ENCODE assay signal across 16 cellular contexts in genomic region chr19:54937926-54938325, GRCh38. TPM values are rescaled to one million over a fixed set of nuclear protein-coding genes. Genes with fewer than 3 reads are reported as not detected.
DNase-seq lines count a peak whose midpoint lies in the region; ATAC-seq lines count a peak whose summit lies in the region.
"Had no signal": no experiment of that assay in that cellular context is flagged by ENCODE, and none has a peak within 500 bp of the region (broad histone marks: within the 10 kb centered on the region; RNA-seq: fewer than 3 reads in every experiment).

No MANE protein-coding gene starts in this region.

- no peaks in the 10 kb centered on the region for H3K9me3 ChIP-seq in BLaER1
- H3K9me3 ChIP-seq: gastroesophageal sphincter had no signal

- H3K36me3 ChIP-seq in BLaER1, result no peaks in the 10 kb centered on the region
- H3K36me3 ChIP-seq: cardiac muscle cell, gastroesophageal sphincter had no signal

- H3K27ac Mint-ChIP-seq in activated CD4-positive, alpha-beta memory T cell treated with anti-CD3 and anti-CD28 coated beads for 36 hours, result no peak overlapping the region
- H3K27ac Mint-ChIP-seq: activated T-helper 2 cell treated with anti-CD3 and anti-CD28 coated beads, Interferon-gamma antibody, Interleukin-2, Interleukin-4, amounts not matched to agents 10 μg/mL and 5 μg/mL and 100 μg/mL, durations not matched to agents 14 hours and 24 hours and 36 hours; WTC11 had no signal

- no peaks in the 10 kb centered on the region for H3K36me3 Mint-ChIP-seq in activated CD4-positive, alpha-beta memory T cell treated with anti-CD3 and anti-CD28 coated beads for 36 hours

- H3K4me1 Mint-ChIP-seq in activated CD4-positive, alpha-beta memory T cell treated with anti-CD3 and anti-CD28 coated beads for 36 hours (ENCODE audit: low read depth), result peaks cover 4% of the 10 kb centered on the region

- peaks cover 3% of the 10 kb centered on the region for H3K9me3 Mint-ChIP-seq in activated CD4-positive, alpha-beta memory T cell treated with anti-CD3 and anti-CD28 coated beads for 36 hours
- H3K9me3 Mint-ChIP-seq: WTC11 had no signal

- DNase-seq in activated CD4-positive, alpha-beta memory T cell treated with anti-CD3 and anti-CD28 coated beads for 36 hours, result peak; percentile 44
- DNase-seq in NCI-H748 treated with DMSO at 0.1 percent for 48 hours (lab: John Stamatoyannopoulos, UW), result no peak
- DNase-seq in RKO (ENCODE audit: low spot score), result no peak
- DNase-seq: NCI-H187; retina; stimulated activated naive CD4-positive, alpha-beta T cell treated with Interleukin-2 at 50 U/mL for 16 hours had no signal

- H3K4me2 ChIP-seq in BLaER1, result peak overlapping the region; percentile 37

- H3K4me1 ChIP-seq in BLaER1, result peaks cover 27% of the 10 kb centered on the region
- H3K4me1 ChIP-seq: gastroesophageal sphincter had no signal

- ATAC-seq in GM18499 (IDR thresholded peaks at IDR 0.05; ENCODE audit: insufficient read depth, unreplicated experiment) (peak; percentile 57), HG03108 (IDR thresholded peaks at IDR 0.05; ENCODE audit: unreplicated experiment) (peak; percentile 59), GM21367 (IDR thresholded peaks at IDR 0.05; ENCODE audit: unreplicated experiment) (no peak), HG03175 (IDR thresholded peaks at IDR 0.05; ENCODE audit: unreplicated experiment) (no peak)
- ATAC-seq: gastroesophageal sphincter, WTC11 had no signal

- no peak overlapping the region for H3K27ac ChIP-seq in BLaER1
- H3K27ac ChIP-seq: cardiac muscle cell, gastroesophageal sphincter had no signal

- H3K27me3 ChIP-seq in BLaER1, result no peaks in the 10 kb centered on the region
- H3K27me3 ChIP-seq: cardiac muscle cell had no signal

- H3K4me3 ChIP-seq in BLaER1, result no peak overlapping the region
- H3K4me3 ChIP-seq: cardiac muscle cell, gastroesophageal sphincter had no signal

- no peak overlapping the region for H3K9ac ChIP-seq in BLaER1

- intact Hi-C loops in activated CD4-positive, alpha-beta memory T cell treated with anti-CD3 and anti-CD28 coated beads for 36 hours (cut with micrococcal nuclease), result no loop called here

- no peaks in the 10 kb centered on the region for H4K20me1 ChIP-seq in BLaER1

- POLR2A ChIA-PET in activated CD4-positive, alpha-beta memory T cell treated with anti-CD3 and anti-CD28 coated beads for 36 hours (lab: Charles Lee), result no interaction called here

- no peak overlapping the region for H3K4me3 Mint-ChIP-seq in activated CD4-positive, alpha-beta memory T cell treated with anti-CD3 and anti-CD28 coated beads for 36 hours
- H3K4me3 Mint-ChIP-seq: WTC11 had no signal

- CTCF ChIA-PET in activated CD4-positive, alpha-beta memory T cell treated with anti-CD3 and anti-CD28 coated beads for 36 hours (lab: Charles Lee), result no interaction called here

- peaks cover 10% of the 10 kb centered on the region for H3K27me3 Mint-ChIP-seq in activated CD4-positive, alpha-beta memory T cell treated with anti-CD3 and anti-CD28 coated beads for 36 hours

RNA-seq across cellular contexts. Expression of gene NLRP7, which starts 9.4 kb away (rescaled TPM):
- not detected for total RNA-seq in activated CD4-positive, alpha-beta memory T cell treated with anti-CD3 and anti-CD28 coated beads for 36 hours
- total RNA-seq: activated T-helper 2 cell treated with anti-CD3 and anti-CD28 coated beads, Interferon-gamma antibody, Interleukin-2, Interleukin-4, amounts not matched to agents 10 μg/mL and 5 μg/mL and 100 μg/mL, durations not matched to agents 14 hours and 24 hours and 36 hours; gastroesophageal sphincter; myocyte had no signal

RNA-seq across cellular contexts. Expression of gene NLRP2, which starts 28.2 kb away (rescaled TPM):
- 10 to 100 TPM in 1 of 2 experiments, 1 to 10 TPM in 1; 8.1 to 10.3 TPM for total RNA-seq in activated CD4-positive, alpha-beta memory T cell treated with anti-CD3 and anti-CD28 coated beads for 36 hours
- total RNA-seq: myocyte had no signal

RNA-seq across cellular contexts. Expression of gene NCR1, which starts 32.0 kb away (rescaled TPM):
- total RNA-seq in activated CD4-positive, alpha-beta memory T cell treated with anti-CD3 and anti-CD28 coated beads for 36 hours, result not detected
- total RNA-seq: activated T-helper 2 cell treated with anti-CD3 and anti-CD28 coated beads, Interferon-gamma antibody, Interleukin-2, Interleukin-4, amounts not matched to agents 10 μg/mL and 5 μg/mL and 100 μg/mL, durations not matched to agents 14 hours and 24 hours and 36 hours; cardiac muscle cell; gastroesophageal sphincter; myocyte had no signal

Comparison
In these comparisons a context has a peak if more than half of its experiments do, and no peak if none do; other contexts are left out.
1. ATAC-seq: peak in GM18499 (single experiment) and HG03108 (single experiment); none in GM21367 (single experiment) and HG03175 (single experiment).